In genomic region chr1:117093091-117093534, GRCh38 we compare ENCODE assay signal across 8 cellular contexts. TPM values are rescaled to one million over a fixed set of nuclear protein-coding genes. Genes with fewer than 3 reads are reported as not detected.
DNase-seq lines count a peak whose midpoint lies in the region; FAIRE-seq lines count a peak whose summit lies in the region.

No MANE protein-coding gene starts in this region.

- H3K14ac ChIP-seq in trophoblast cell (ENCODE audit: low read length): peak overlapping the region; percentile 43

- H3K23ac ChIP-seq in trophoblast cell (ENCODE audit: low read length): no peak overlapping the region

- H4K8ac ChIP-seq in trophoblast cell (ENCODE audit: low read depth, low read length): peak overlapping the region; percentile 47

- peak overlapping the region; percentile 78 for H2BK120ac ChIP-seq in trophoblast cell (ENCODE audit: insufficient read depth, low read length, poor library complexity)

- H3K4ac ChIP-seq in trophoblast cell (ENCODE audit: low read depth, low read length): no peak overlapping the region

- peaks cover 2% of the 10 kb centered on the region in 2 experiments for H3K36me3 ChIP-seq in trophoblast cell (ENCODE audit: control insufficient read depth in 1 of 2, insufficient read depth in 2 of 2, low read length in 2 of 2)

- H2BK5ac ChIP-seq in trophoblast cell (ENCODE audit: low read depth, low read length, poor library complexity): peak overlapping the region; percentile 81

- H4K12ac ChIP-seq in trophoblast cell (ENCODE audit: low read depth, low read length): peak overlapping the region; percentile 66

- H4K91ac ChIP-seq in trophoblast cell (ENCODE audit: low read depth, low read length): peak overlapping the region; percentile 70

- H3K4me2 ChIP-seq in trophoblast cell (ENCODE audit: low read length): peak overlapping the region; percentile 16

- peaks cover 17 to 23% of the 10 kb centered on the region in 2 experiments for H3K4me1 ChIP-seq in trophoblast cell (ENCODE audit: control insufficient read depth in 1 of 2, insufficient read depth in 2 of 2, low read length in 2 of 2)

- no peak overlapping the region for H2AK5ac ChIP-seq in trophoblast cell (ENCODE audit: low read length)

- H3K9me3 ChIP-seq in trophoblast cell (ENCODE audit: insufficient read depth, low read depth, low read length): no peaks in the 10 kb centered on the region

- H3K79me2 ChIP-seq in trophoblast cell (ENCODE audit: control insufficient read depth, insufficient read depth, low read length, poor library complexity): peaks cover 3% of the 10 kb centered on the region

- H3K18ac ChIP-seq in trophoblast cell (ENCODE audit: low read length): peak overlapping the region; percentile 89

- FAIRE-seq in GM19239 (lab: Jason Lieb, UNC): no peak

- peak overlapping the region; percentile 61 for H2BK12ac ChIP-seq in trophoblast cell (ENCODE audit: low read length)

- no peak overlapping the region for H3K4me3 ChIP-seq in trophoblast cell (ENCODE audit: low read depth, low read length)

- peak overlapping the region; percentile 66 for H2AFZ ChIP-seq in trophoblast cell (ENCODE audit: insufficient read depth, low read length, poor library complexity)

- no peaks in the 10 kb centered on the region for H3K27me3 ChIP-seq in trophoblast cell (ENCODE audit: insufficient read depth, low read length)

- peak; percentile 97 for DNase-seq in Daoy (ENCODE audit: low read depth)
- DNase-seq in RPMI7951 (ENCODE audit: low read depth): peak; percentile 83
- peak; percentile 99 for DNase-seq in fibroblast of peridontal ligament (ENCODE audit: extremely low read depth)
- DNase-seq in trophoblast cell: peak; percentile 82 to 94
- DNase-seq in CD1c-positive myeloid dendritic cell (ENCODE audit: extremely low spot score): no peak
- DNase-seq in NCI-H1092 (lab: John Stamatoyannopoulos, UW): no peak
- no peak for DNase-seq in effector CD8-positive, alpha-beta T cell (lab: John Stamatoyannopoulos, UW)
- DNase-seq in GM19239 (ENCODE audit: insufficient read length, low spot score): no peak

- H3K27ac ChIP-seq in trophoblast cell (ENCODE audit: low read depth, low read length): peak overlapping the region; percentile 97

- no peak overlapping the region for H3K9ac ChIP-seq in trophoblast cell (ENCODE audit: low read length)

- no CpG with 5 or more reads among the region's 7 CpGs for WGBS in trophoblast cell (ENCODE audit: extremely low coverage, insufficient coverage, insufficient read length)

- peaks cover 26% of the 10 kb centered on the region for H3K79me1 ChIP-seq in trophoblast cell (ENCODE audit: low read length)

RNA-seq across cellular contexts. Expression of gene TRIM45, which starts 28.4 kb away (rescaled TPM):
- 3.4 and 7.6 TPM in 2 replicates for total RNA-seq in Daoy (2014; rRNA removed; shearing (Covaris generic))
- 3.3 and 3.6 TPM in 2 replicates for total RNA-seq in RPMI7951 (2014; rRNA removed; shearing (Covaris generic))
- 8.1 and 9.8 TPM in 2 replicates for polyA plus RNA-seq in trophoblast cell (2013)

RNA-seq across cellular contexts. Expression of gene TTF2, which starts 33.0 kb away (rescaled TPM):
- 58.7 and 75.6 TPM in 2 replicates for total RNA-seq in Daoy (2014; rRNA removed; shearing (Covaris generic))
- 12.8 and 23.4 TPM in 2 replicates for total RNA-seq in RPMI7951 (2014; rRNA removed; shearing (Covaris generic))
- polyA plus RNA-seq in trophoblast cell (2013): 15.3 and 16.6 TPM in 2 replicates

Comparison
In these comparisons a context has a peak if more than half of its experiments do, and no peak if none do; other contexts are left out.
1. DNase-seq: peak in Daoy (single experiment), RPMI7951 (single experiment), fibroblast of peridontal ligament (single experiment) and trophoblast cell (2 of 2); none in CD1c-positive myeloid dendritic cell (single experiment), NCI-H1092 (single experiment), effector CD8-positive, alpha-beta T cell (single experiment) and GM19239 (single experiment).